13 cellular contexts compared by ENCODE assay signal in genomic region chr1:172006660-172007059, GRCh38.
DNase-seq lines count a peak whose midpoint lies in the region; ATAC-seq, FAIRE-seq and TF ChIP-seq lines count a peak whose summit lies in the region.
"Had no signal": no experiment of that assay in that cellular context is flagged by ENCODE, and none has a peak within 500 bp of the region (broad histone marks: within the 10 kb centered on the region; RNA-seq: fewer than 3 reads in every experiment).

No MANE protein-coding gene starts in this region.

- H3K4me1 ChIP-seq in SK-N-SH (ENCODE audit: control insufficient read depth in 1 of 2, insufficient read depth in 2 of 2, low read depth in 1 of 2, low read length in 1 of 2), result peaks cover 5 to 10% of the 10 kb centered on the region in 2 experiments; a peak in 2 of 4 replicates
- H3K4me1 ChIP-seq in foreskin keratinocyte, result no peaks in the 10 kb centered on the region

- CTCF ChIA-PET in SK-N-SH (lab: Yijun Ruan, JAX), result interaction anchor here (0.8 to 7.1 kb wide), 5 partner anchors 21 to 450 kb away, joined by 3 to 40 read pairs (median 4); partner anchors contain the start of gene PIGC

- POLR2A ChIA-PET in SK-N-SH (lab: Yijun Ruan, JAX), result no interaction called here

- peaks cover 17% of the 10 kb centered on the region for H3F3A ChIP-seq in SK-N-SH (replicated peaks; ENCODE audit: insufficient read depth)

- DNase-seq in SK-N-SH, result no peak
- DNase-seq in cerebellar cortex (ENCODE audit: low spot score), result peak; percentile 39
- no peak for DNase-seq in substantia nigra (lab: John Stamatoyannopoulos, UW)
- no peak for DNase-seq in SW480 (ENCODE audit: low spot score)
- no peak for DNase-seq in foreskin keratinocyte
- DNase-seq: CD4-positive, alpha-beta T cell; DMS 273 treated with DMSO at 0.1 percent for 48 hours; GDM1; GM23248 had no signal

- no peaks in the 10 kb centered on the region for H3K9me2 ChIP-seq in SK-N-SH

- H3K27ac ChIP-seq in SK-N-SH (ENCODE audit: low read depth in 2 of 2, low read length in 1 of 2) (peak overlapping the region in 1 of 2 experiments; percentile 86; a peak in 1 of 4 replicates), substantia nigra (ENCODE audit: low read depth, low read length, poor library complexity, severe bottlenecking) (peak overlapping the region; percentile 4), foreskin keratinocyte (no peak overlapping the region)
- H3K27ac ChIP-seq: GM23248 had no signal

- FAIRE-seq in G401.6 (lab: Jason Lieb, UNC), result peak; percentile 69
- FAIRE-seq: GM12892, H54 had no signal

- no peaks in the 10 kb centered on the region for H3K27me3 ChIP-seq in SK-N-SH (ENCODE audit: insufficient read depth)
- no peaks in the 10 kb centered on the region for H3K27me3 ChIP-seq in foreskin keratinocyte

- no peak overlapping the region for H2AFZ ChIP-seq in SK-N-SH (ENCODE audit: low read depth)

- TF ChIP-seq CTCF in SK-N-SH (IDR thresholded peaks at IDR 0.05) (no peak), foreskin keratinocyte (conservative IDR thresholded peaks at IDR 0.05) (no peak)

- ATAC-seq in foreskin keratinocyte, result no peak
- no peak for ATAC-seq in GM21447 (IDR thresholded peaks at IDR 0.05; ENCODE audit: unreplicated experiment)

- no peak overlapping the region for H3K4me3 ChIP-seq in SK-N-SH (ENCODE audit: low read depth in 2 of 2, low read length in 1 of 2)
- H3K4me3 ChIP-seq: GM23248 had no signal

- TF ChIP-seq EP300 in SK-N-SH (IDR thresholded peaks at IDR 0.05; ENCODE audit: borderline replicate concordance in 1 of 2, low read depth in 1 of 2, low read length in 1 of 2), result peak; percentile 9 to 62; a peak in 1 of 4 replicates

- H3K4me2 ChIP-seq in SK-N-SH, result no peak overlapping the region

- H3K36me3 ChIP-seq in SK-N-SH (replicated peaks in 1 of 2; ENCODE audit: control insufficient read depth in 1 of 2, insufficient read depth in 2 of 2, low read length in 1 of 2), result peaks cover 2 to 4% of the 10 kb centered on the region in 2 experiments

- no peak for TF ChIP-seq RAD21 in SK-N-SH (IDR thresholded peaks at IDR 0.05; ENCODE audit: low read length)

- no peak overlapping the region for H3K9ac ChIP-seq in SK-N-SH
- H3K9ac ChIP-seq: GM23248 had no signal

- H3K9me3 ChIP-seq in SK-N-SH, result peaks cover 10% of the 10 kb centered on the region

- no peaks in the 10 kb centered on the region for H3K79me2 ChIP-seq in SK-N-SH (ENCODE audit: insufficient read depth)

- no peaks in the 10 kb centered on the region for H4K20me1 ChIP-seq in SK-N-SH (ENCODE audit: insufficient read depth)

TF ChIP-seq in SK-N-SH, 30 proteins besides CTCF, POLR2A, EP300 and RAD21:
- TF ChIP-seq, protein P1, sequence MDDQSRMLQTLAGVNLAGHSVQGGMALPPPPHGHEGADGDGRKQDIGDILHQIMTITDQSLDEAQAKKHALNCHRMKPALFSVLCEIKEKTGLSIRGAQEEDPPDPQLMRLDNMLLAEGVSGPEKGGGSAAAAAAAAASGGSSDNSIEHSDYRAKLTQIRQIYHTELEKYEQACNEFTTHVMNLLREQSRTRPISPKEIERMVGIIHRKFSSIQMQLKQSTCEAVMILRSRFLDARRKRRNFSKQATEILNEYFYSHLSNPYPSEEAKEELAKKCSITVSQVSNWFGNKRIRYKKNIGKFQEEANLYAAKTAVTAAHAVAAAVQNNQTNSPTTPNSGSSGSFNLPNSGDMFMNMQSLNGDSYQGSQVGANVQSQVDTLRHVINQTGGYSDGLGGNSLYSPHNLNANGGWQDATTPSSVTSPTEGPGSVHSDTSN (IDR thresholded peaks at IDR 0.05), result peak; percentile 70
- TF ChIP-seq TCF12 (IDR thresholded peaks at IDR 0.05), result peak; percentile 58; the same call in 1 of the 2 replicates
- TF ChIP-seq YY1 (IDR thresholded peaks at IDR 0.05; ENCODE audit: low read depth), result no peak
TF ChIP-seq in SK-N-SH: peak in this region for 2.
